Comparison of ENCODE assay signal across 9 cellular contexts in the genomic region with DNA sequence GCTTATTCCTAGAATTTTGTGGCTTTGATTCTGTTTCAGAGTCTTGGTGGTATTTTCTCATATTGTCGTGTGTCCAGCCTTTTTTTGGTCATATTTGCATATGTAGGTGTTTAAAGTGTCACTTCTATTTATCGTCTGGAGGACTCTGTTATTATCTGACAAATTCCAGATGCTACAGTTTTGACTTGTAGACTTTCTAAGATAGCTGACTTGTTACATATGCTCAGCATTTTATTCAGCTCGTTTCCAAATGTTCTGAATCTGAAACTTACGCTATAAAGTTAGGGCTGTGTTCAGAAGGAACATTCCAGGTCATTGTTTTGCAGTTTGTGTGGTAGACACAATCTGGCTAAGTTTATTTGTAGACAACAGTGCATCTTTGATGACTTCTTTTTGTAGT. TPM values are rescaled to one million over a fixed set of nuclear protein-coding genes. Genes with fewer than 3 reads are reported as not detected.
DNase-seq lines count a peak whose midpoint lies in the region; ATAC-seq and TF ChIP-seq lines count a peak whose summit lies in the region.
"Had no signal": no experiment of that assay in that cellular context is flagged by ENCODE, and none has a peak within 500 bp of the region (broad histone marks: within the 10 kb centered on the region; RNA-seq: fewer than 3 reads in every experiment).

No MANE protein-coding gene starts in this region.

- H3K4me3 ChIP-seq in right atrium auricular region (peak overlapping the region; percentile 88 to 96), mammary epithelial cell (replicated peaks in 1 of 3; ENCODE audit: insufficient read depth in 1 of 3, low read depth in 2 of 3, low read length in 3 of 3) (peak overlapping the region; percentile 71 to 84 (median 82)), vagina (peak overlapping the region; percentile 69 to 78)

- H3K79me2 ChIP-seq in mammary epithelial cell (ENCODE audit: insufficient read depth, low read length), result peaks cover 65% of the 10 kb centered on the region

- H3K27ac ChIP-seq in right atrium auricular region, result peak overlapping the region; percentile 14 to 100
- peak overlapping the region; percentile 18 for H3K27ac ChIP-seq in mammary epithelial cell (ENCODE audit: insufficient read depth, low read depth, low read length)
- peak overlapping the region; percentile 97 for H3K27ac ChIP-seq in vagina

- peaks cover 21% of the 10 kb centered on the region for H4K20me1 ChIP-seq in mammary epithelial cell (ENCODE audit: insufficient read depth, low read length)

- intact Hi-C loops in left ventricle myocardium superior (cut with micrococcal nuclease), result loop anchor here (2.0 kb wide), 1 partner anchor 60 kb away; no protein-coding TSS in a partner anchor
- intact Hi-C loops in mammary epithelial cell (cut with micrococcal nuclease), result loop anchor here (5.0 kb wide), 1 partner anchor 59 kb away; no protein-coding TSS in a partner anchor
- intact Hi-C loops in vagina (cut with DNase I), result loop anchor here (1.0 kb wide), 1 partner anchor 102 kb away; no protein-coding TSS in a partner anchor

- H3K27ac Mint-ChIP-seq in mesothelial cell of epicardium, result peak overlapping the region; percentile 72

- no peaks in the 10 kb centered on the region for H3K27me3 Mint-ChIP-seq in mesothelial cell of epicardium (ENCODE audit: low read depth)

- no peaks in the 10 kb centered on the region for H3K9me3 ChIP-seq in right atrium auricular region
- H3K9me3 ChIP-seq in mammary epithelial cell (replicated peaks; ENCODE audit: insufficient read depth, low read length), result no peaks in the 10 kb centered on the region
- H3K9me3 ChIP-seq in vagina, result no peaks in the 10 kb centered on the region

- H3K9ac ChIP-seq in mammary epithelial cell (ENCODE audit: insufficient read depth, low read length), result peak overlapping the region; percentile 81

- in situ Hi-C loops in mammary epithelial cell (cut with MboI; ENCODE audit: low sequenced_read_pairs in 2 of 2), result no loop called here

- H3K9me3 Mint-ChIP-seq in mesothelial cell of epicardium, result no peaks in the 10 kb centered on the region

- WGBS in mammary epithelial cell (ENCODE audit: low coverage, missing lambda C conversion rate), result 25% methylated on average over 4 of the region's 4 CpGs

- no TSS peak for BruUV-seq in mammary epithelial cell (replicated peaks; lab: Mats Ljungman, UMichigan)

- peak overlapping the region; percentile 95 for H3K4me2 ChIP-seq in mammary epithelial cell (ENCODE audit: insufficient read depth, low read depth, low read length)

- no peaks in the 10 kb centered on the region for H3K27me3 ChIP-seq in right atrium auricular region
- no peaks in the 10 kb centered on the region for H3K27me3 ChIP-seq in mammary epithelial cell (ENCODE audit: insufficient read depth, low read length)
- no peaks in the 10 kb centered on the region for H3K27me3 ChIP-seq in vagina

- DNase-seq in right atrium auricular region (ENCODE audit: low spot score) (no peak), left ventricle myocardium superior (no peak), mammary epithelial cell (no peak), mesothelial cell of epicardium (ENCODE audit: low spot score in 2 of 2, unreplicated experiment in 2 of 2) (no peak), vagina (ENCODE audit: extremely low spot score in 2 of 2) (no peak), NCI-H1048 (lab: John Stamatoyannopoulos, UW) (no peak), H4 (ENCODE audit: low spot score) (no peak)
- DNase-seq in NK-92 treated with Interleukin-12 subunit alpha and Interleukin-12 subunit beta, amount 100 ng/mL, for 24 hours (lab: John Stamatoyannopoulos, UW), result no peak
- DNase-seq: activated effector memory CD4-positive, alpha-beta T cell treated with anti-CD3 and anti-CD28 coated beads, Interleukin-2, amount 50 U/mL, for 16 hours had no signal

- TF ChIP-seq POLR2A in vagina (IDR thresholded peaks at IDR 0.05), result no peak

- peaks cover 16% of the 10 kb centered on the region for H3K36me3 Mint-ChIP-seq in mesothelial cell of epicardium

- CTCF ChIA-PET in mammary epithelial cell (lab: Charles Lee; ENCODE audit: low non-redundant PET), result no interaction called here

- H3K4me1 Mint-ChIP-seq in mesothelial cell of epicardium, result peaks cover 35% of the 10 kb centered on the region

- ATAC-seq in left ventricle myocardium superior, result no peak

- H2AFZ ChIP-seq in mammary epithelial cell (ENCODE audit: low read depth, low read length), result no peak overlapping the region

- H3K4me1 ChIP-seq in right atrium auricular region, result peaks cover 0 to 59% of the 10 kb centered on the region in 2 donors
- H3K4me1 ChIP-seq in mammary epithelial cell (ENCODE audit: insufficient read depth, low read length), result peaks cover 29% of the 10 kb centered on the region
- peaks cover 64% of the 10 kb centered on the region for H3K4me1 ChIP-seq in vagina

- H3K36me3 ChIP-seq in right atrium auricular region (peaks cover 11% of the 10 kb centered on the region), mammary epithelial cell (ENCODE audit: insufficient read depth, low read length) (peaks cover 17% of the 10 kb centered on the region), vagina (peaks cover 0 to 5% of the 10 kb centered on the region in 2 donors)

- dilution Hi-C loops in mammary epithelial cell (cut with HindIII; ENCODE audit: low sequenced_read_pairs), result no loop called here

- TF ChIP-seq CTCF in right atrium auricular region (IDR thresholded peaks at IDR 0.05), result no peak
- no peak for TF ChIP-seq CTCF in mammary epithelial cell (conservative IDR thresholded peaks at IDR 0.05 in 1 of 2, IDR thresholded peaks at IDR 0.05 in 1 of 2; ENCODE audit: extremely low read depth in 1 of 2, insufficient read depth in 1 of 2, low read depth in 1 of 2, low read length in 2 of 2)
- no peak for TF ChIP-seq CTCF in mesothelial cell of epicardium (IDR thresholded peaks at IDR 0.05; ENCODE audit: unreplicated experiment)
- no peak for TF ChIP-seq CTCF in vagina (IDR thresholded peaks at IDR 0.05)

- H3K4me3 Mint-ChIP-seq in mesothelial cell of epicardium, result peak overlapping the region; percentile 83

RNA-seq across cellular contexts. Expression of a gene that starts 1.9 kb away (rescaled TPM):
- total RNA-seq in right atrium auricular region (10 to 100 TPM; 30.8 to 31.6 TPM), left ventricle myocardium superior (53.1 TPM), mammary epithelial cell (10 to 100 TPM; 57.0 to 74.4 TPM), mesothelial cell of epicardium (111 to 117 TPM (median 116 TPM) in 3 replicates), vagina (24.3 TPM)
- 13.5 TPM for polyA plus RNA-seq in mammary epithelial cell
- polyA minus RNA-seq in mammary epithelial cell, result 14.8 TPM
- 18.4 and 30.0 TPM in 2 replicates for total RNA-seq in H4 (2014; rRNA removed; shearing (Covaris generic))

Comparison
In these comparisons a context has a peak if more than half of its experiments do, and no peak if none do; other contexts are left out.
1. H3K27ac ChIP-seq: peak in every context shown above with its lines; median percentile 97 in vagina; 57 in right atrium auricular region; 18 in mammary epithelial cell.